In genomic region chr5:113115061-113115460, GRCh38 we compare ENCODE assay signal across 22 cellular contexts.
DNase-seq lines count a peak whose midpoint lies in the region; ATAC-seq, FAIRE-seq and TF ChIP-seq lines count a peak whose summit lies in the region.
"Had no signal": no experiment of that assay in that cellular context is flagged by ENCODE, and none has a peak within 500 bp of the region (broad histone marks: within the 10 kb centered on the region; RNA-seq: fewer than 3 reads in every experiment).

No MANE protein-coding gene starts in this region.

- H4K8ac ChIP-seq in mesendoderm (ENCODE audit: low read depth, low read length) = no peak overlapping the region

- FAIRE-seq in GM12878 (lab: Jason Lieb, UNC) = no peak

- no TSS peak for BruUV-seq in GM12878 (replicated peaks; lab: Mats Ljungman, UMichigan)

- TF ChIP-seq EP300 in GM12878 (IDR thresholded peaks at IDR 0.05; ENCODE audit: borderline replicate concordance in 1 of 2, control insufficient read depth in 1 of 2, low read depth in 2 of 2, low read length in 2 of 2) = no peak

- no peak for DNase-seq in GM12878 (ENCODE audit: low read depth, low spot score)
- DNase-seq in mesendoderm = no peak
- DNase-seq in NCI-H187 (lab: John Stamatoyannopoulos, UW) = no peak
- DNase-seq in activated CD4-positive, alpha-beta T cell treated with anti-CD3 and anti-CD28 coated beads, Interleukin-2, amount 50 U/mL, for 1 hour = no peak
- no peak for DNase-seq in NCI-H1417 treated with DMSO at 0.1 percent for 48 hours (lab: John Stamatoyannopoulos, UW)
- DNase-seq: activated CD4-positive, CD25-positive, alpha-beta regulatory T cell treated with anti-CD3 and anti-CD28 coated beads, Interleukin-2, amount 50 U/mL, for 72 hours; activated CD8-positive, alpha-beta T cell treated with anti-CD3 and anti-CD28 coated beads, Interleukin-2, amount 10 ng/mL, durations not matched to agents 7 days and 5 days; activated effector memory CD4-positive, alpha-beta T cell treated with anti-CD3 and anti-CD28 coated beads, Interleukin-2, amount 50 U/mL, for 16 hours; BE2C; COR-L47; dermis blood vessel endothelial cell; DMS79; glutamatergic neuron; NCI-H1092 treated with DMSO at 0.1 percent for 48 hours; NCI-H2029; NCI-H2227 treated with DMSO at 0.1 percent for 48 hours; RPMI8226; stimulated activated CD4-positive, alpha-beta T cell treated with anti-CD3 and anti-CD28 coated beads, Interleukin-15, amount 100 ng/mL, for 24 hours; upper lobe of left lung had no signal

- no peak overlapping the region for H4K5ac ChIP-seq in mesendoderm (ENCODE audit: low read length)

- TF ChIP-seq POLR2A in GM12878 (IDR thresholded peaks at IDR 0.05; ENCODE audit: low read depth, low read length) = no peak

- POLR2A ChIA-PET in GM12878 (lab: Charles Lee) = no interaction called here

- no peak overlapping the region for H2AFZ ChIP-seq in GM12878 (ENCODE audit: control insufficient read depth, low read depth, low read length)

- H3K27ac ChIP-seq in GM12878 (ENCODE audit: control insufficient read depth, insufficient read depth) (no peak overlapping the region), mesendoderm (ENCODE audit: low read depth, low read length) (no peak overlapping the region)
- H3K27ac ChIP-seq: upper lobe of left lung had no signal

- no peak overlapping the region for H2BK120ac ChIP-seq in mesendoderm (ENCODE audit: low read depth, low read length)

- RAD21 ChIA-PET in GM12878 (lab: Charles Lee; ENCODE audit: unreplicated experiment) = no interaction called here

- H2AK5ac ChIP-seq in mesendoderm (ENCODE audit: low read length) = no peak overlapping the region

- no peak overlapping the region; the same call in 1 of the 2 replicates for H3K4me2 ChIP-seq in GM12878 (ENCODE audit: control insufficient read depth, insufficient read depth)
- no peak overlapping the region for H3K4me2 ChIP-seq in mesendoderm (ENCODE audit: low read length)

- ATAC-seq in GM18867 (IDR thresholded peaks at IDR 0.05; ENCODE audit: unreplicated experiment) (peak; percentile 93), GM21515 (IDR thresholded peaks at IDR 0.05; ENCODE audit: unreplicated experiment) (peak; percentile 70), HG03025 (IDR thresholded peaks at IDR 0.05; ENCODE audit: low FRiP score, unreplicated experiment) (peak; percentile 82), GM12878 (peak; percentile 55)
- ATAC-seq: activated CD8-positive, alpha-beta T cell treated with anti-CD3 and anti-CD28 coated beads, Interleukin-2, amount 10 ng/mL, durations not matched to agents 7 days and 5 days had no signal

- no peak for TF ChIP-seq CTCF in GM12878 (IDR thresholded peaks at IDR 0.05 in 2 of 3, conservative IDR thresholded peaks at IDR 0.05 in 1 of 3; ENCODE audit: control insufficient read depth in 2 of 3, extremely low read depth in 1 of 3, insufficient read depth in 1 of 3, low read depth in 3 of 3, low read length in 3 of 3)

- H3K23ac ChIP-seq in mesendoderm (ENCODE audit: low read length) = no peak overlapping the region

- no peak overlapping the region for H3K56ac ChIP-seq in mesendoderm (ENCODE audit: low read length)

- H3K4ac ChIP-seq in mesendoderm (ENCODE audit: low read depth, low read length) = no peak overlapping the region

- H3K4me1 ChIP-seq in GM12878 (ENCODE audit: control insufficient read depth, insufficient read depth, low read length) (no peaks in the 10 kb centered on the region), mesendoderm (ENCODE audit: control insufficient read depth, low read depth, low read length) (no peaks in the 10 kb centered on the region)

- H3K79me2 ChIP-seq in GM12878 (ENCODE audit: control insufficient read depth, insufficient read depth, low read length) (no peaks in the 10 kb centered on the region), mesendoderm (ENCODE audit: control insufficient read depth, insufficient read depth, low read length) (peaks cover 9% of the 10 kb centered on the region)

- no peak overlapping the region for H3K4me3 ChIP-seq in GM12878
- H3K4me3 ChIP-seq in mesendoderm (ENCODE audit: low read length) = no peak overlapping the region
- H3K4me3 ChIP-seq: upper lobe of left lung had no signal

- H4K20me1 ChIP-seq in GM12878 (ENCODE audit: control insufficient read depth, insufficient read depth) = no peaks in the 10 kb centered on the region

- TF ChIP-seq RAD21 in GM12878 (IDR thresholded peaks at IDR 0.05; ENCODE audit: insufficient read depth, low read depth, low read length) = no peak

- in situ Hi-C loops in GM12878 (cut with MboI) = no loop called here

- H3K79me1 ChIP-seq in mesendoderm (ENCODE audit: low read length) = peaks cover 29% of the 10 kb centered on the region

- CTCF ChIA-PET in GM12878 (lab: Yijun Ruan, JAX) = no interaction called here

- H2BK5ac ChIP-seq in mesendoderm (ENCODE audit: low read length) = no peak overlapping the region

- SMC1A ChIA-PET in GM12878 (lab: Charles Lee; ENCODE audit: uncharacterized antibody, unreplicated experiment) = no interaction called here

- 21% methylated on average over 8 of the region's 8 CpGs for WGBS in GM12878 (ENCODE audit: insufficient coverage, insufficient replicate concordance, low lambda C conversion rate, missing lambda C conversion rate)
- no CpG with 5 or more reads among the region's 8 CpGs for WGBS in mesendoderm (ENCODE audit: extremely low coverage, insufficient coverage, low lambda C conversion rate)

- no peak overlapping the region for H2BK15ac ChIP-seq in mesendoderm (replicated peaks; ENCODE audit: low read depth)

- no peaks in the 10 kb centered on the region for H3K36me3 ChIP-seq in GM12878 (ENCODE audit: control insufficient read depth in 2 of 2, insufficient read depth in 2 of 2, low read length in 1 of 2)
- H3K36me3 ChIP-seq in mesendoderm (ENCODE audit: control insufficient read depth, insufficient read depth, low read length) = peaks cover 3% of the 10 kb centered on the region
- H3K36me3 ChIP-seq: upper lobe of left lung had no signal

- no peak overlapping the region for H3K9ac ChIP-seq in GM12878 (ENCODE audit: control insufficient read depth, insufficient read depth, low read length)
- no peak overlapping the region for H3K9ac ChIP-seq in mesendoderm (ENCODE audit: low read length)

- no peak overlapping the region for H3K18ac ChIP-seq in mesendoderm (ENCODE audit: low read length)

- no peaks in the 10 kb centered on the region; a peak in 2 of 4 replicates for H3K27me3 ChIP-seq in GM12878 (replicated peaks in 1 of 2; ENCODE audit: control insufficient read depth in 2 of 2, insufficient read depth in 2 of 2, low read length in 1 of 2)
- no peaks in the 10 kb centered on the region for H3K27me3 ChIP-seq in mesendoderm (ENCODE audit: insufficient read depth, low read length, poor library complexity)
- H3K27me3 ChIP-seq: BE2C, upper lobe of left lung had no signal

- intact Hi-C loops in GM12878 (cut with micrococcal nuclease; ENCODE audit: unreplicated experiment) = no loop called here

- no peaks in the 10 kb centered on the region for H3K9me3 ChIP-seq in GM12878 (replicated peaks; ENCODE audit: control insufficient read depth, insufficient read depth, low read length)
- H3K9me3 ChIP-seq: BE2C, upper lobe of left lung had no signal

TF ChIP-seq in GM12878, 131 proteins besides CTCF, POLR2A, EP300 and RAD21:
- TF ChIP-seq JUND (IDR thresholded peaks at IDR 0.05; ENCODE audit: low read depth, low read length) (no peak), KDM1A (IDR thresholded peaks at IDR 0.05; ENCODE audit: borderline replicate concordance) (no peak), TAF1 (IDR thresholded peaks at IDR 0.05; ENCODE audit: borderline replicate concordance, low read depth, low read length) (no peak), ATF7 (IDR thresholded peaks at IDR 0.05; ENCODE audit: low read depth) (no peak), USF1 (IDR thresholded peaks at IDR 0.05; ENCODE audit: borderline replicate concordance, extremely low read length, insufficient read depth, low read depth, low read length) (no peak), ZNF274 (IDR thresholded peaks at IDR 0.05; ENCODE audit: insufficient read depth, insufficient read length) (no peak), SMAD1 (IDR thresholded peaks at IDR 0.05; ENCODE audit: low read depth, partially characterized antibody) (no peak), BMI1 (IDR thresholded peaks at IDR 0.05; ENCODE audit: borderline replicate concordance) (no peak), RAD51 (IDR thresholded peaks at IDR 0.05) (no peak), SMC3 (IDR thresholded peaks at IDR 0.05; ENCODE audit: borderline replicate concordance, low read length) (no peak), SPI1 (IDR thresholded peaks at IDR 0.05; ENCODE audit: borderline replicate concordance, insufficient read depth, low read depth, low read length) (no peak), ZSCAN29 (IDR thresholded peaks at IDR 0.05) (no peak)
- TF ChIP-seq, protein P1, sequence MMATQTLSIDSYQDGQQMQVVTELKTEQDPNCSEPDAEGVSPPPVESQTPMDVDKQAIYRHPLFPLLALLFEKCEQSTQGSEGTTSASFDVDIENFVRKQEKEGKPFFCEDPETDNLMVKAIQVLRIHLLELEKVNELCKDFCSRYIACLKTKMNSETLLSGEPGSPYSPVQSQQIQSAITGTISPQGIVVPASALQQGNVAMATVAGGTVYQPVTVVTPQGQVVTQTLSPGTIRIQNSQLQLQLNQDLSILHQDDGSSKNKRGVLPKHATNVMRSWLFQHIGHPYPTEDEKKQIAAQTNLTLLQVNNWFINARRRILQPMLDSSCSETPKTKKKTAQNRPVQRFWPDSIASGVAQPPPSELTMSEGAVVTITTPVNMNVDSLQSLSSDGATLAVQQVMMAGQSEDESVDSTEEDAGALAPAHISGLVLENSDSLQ (IDR thresholded peaks at IDR 0.05) = no peak
